In the genomic region with DNA sequence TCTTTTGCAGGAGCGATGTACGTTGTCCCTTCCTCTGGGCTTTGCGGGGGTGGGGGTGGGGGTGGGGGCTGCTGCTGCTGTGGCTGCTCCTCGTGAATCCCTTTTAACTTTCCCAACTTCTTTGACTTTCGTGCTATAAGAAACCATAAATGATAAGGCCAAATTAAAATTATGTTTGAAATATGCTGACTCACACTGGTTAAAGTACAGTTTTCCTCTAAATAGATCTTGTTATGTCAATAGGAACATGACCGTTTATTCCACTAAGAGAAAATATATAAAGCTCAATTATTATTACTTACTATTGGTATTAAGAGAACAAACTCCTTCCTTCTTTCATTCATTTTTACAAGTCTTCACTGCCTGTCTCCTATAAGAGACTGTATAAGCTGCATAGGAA, we compare ENCODE assay signal across 1 cellular context.
TF ChIP-seq lines count a peak whose summit lies in the region.

No MANE protein-coding gene starts in this region.

TF ChIP-seq in WTC11, 78 proteins besides CTCF, POLR2A, EP300 and RAD21 (continued from another document):
- TF ChIP-seq, protein P1, sequence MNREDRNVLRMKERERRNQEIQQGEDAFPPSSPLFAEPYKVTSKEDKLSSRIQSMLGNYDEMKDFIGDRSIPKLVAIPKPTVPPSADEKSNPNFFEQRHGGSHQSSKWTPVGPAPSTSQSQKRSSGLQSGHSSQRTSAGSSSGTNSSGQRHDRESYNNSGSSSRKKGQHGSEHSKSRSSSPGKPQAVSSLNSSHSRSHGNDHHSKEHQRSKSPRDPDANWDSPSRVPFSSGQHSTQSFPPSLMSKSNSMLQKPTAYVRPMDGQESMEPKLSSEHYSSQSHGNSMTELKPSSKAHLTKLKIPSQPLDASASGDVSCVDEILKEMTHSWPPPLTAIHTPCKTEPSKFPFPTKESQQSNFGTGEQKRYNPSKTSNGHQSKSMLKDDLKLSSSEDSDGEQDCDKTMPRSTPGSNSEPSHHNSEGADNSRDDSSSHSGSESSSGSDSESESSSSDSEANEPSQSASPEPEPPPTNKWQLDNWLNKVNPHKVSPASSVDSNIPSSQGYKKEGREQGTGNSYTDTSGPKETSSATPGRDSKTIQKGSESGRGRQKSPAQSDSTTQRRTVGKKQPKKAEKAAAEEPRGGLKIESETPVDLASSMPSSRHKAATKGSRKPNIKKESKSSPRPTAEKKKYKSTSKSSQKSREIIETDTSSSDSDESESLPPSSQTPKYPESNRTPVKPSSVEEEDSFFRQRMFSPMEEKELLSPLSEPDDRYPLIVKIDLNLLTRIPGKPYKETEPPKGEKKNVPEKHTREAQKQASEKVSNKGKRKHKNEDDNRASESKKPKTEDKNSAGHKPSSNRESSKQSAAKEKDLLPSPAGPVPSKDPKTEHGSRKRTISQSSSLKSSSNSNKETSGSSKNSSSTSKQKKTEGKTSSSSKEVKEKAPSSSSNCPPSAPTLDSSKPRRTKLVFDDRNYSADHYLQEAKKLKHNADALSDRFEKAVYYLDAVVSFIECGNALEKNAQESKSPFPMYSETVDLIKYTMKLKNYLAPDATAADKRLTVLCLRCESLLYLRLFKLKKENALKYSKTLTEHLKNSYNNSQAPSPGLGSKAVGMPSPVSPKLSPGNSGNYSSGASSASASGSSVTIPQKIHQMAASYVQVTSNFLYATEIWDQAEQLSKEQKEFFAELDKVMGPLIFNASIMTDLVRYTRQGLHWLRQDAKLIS (CRISPR knock-in tag; IDR thresholded peaks at IDR 0.05; ENCODE audit: borderline replicate concordance), result no peak
- TF ChIP-seq ETV6 (CRISPR knock-in tag; IDR thresholded peaks at IDR 0.05), result no peak
- TF ChIP-seq, protein P2, sequence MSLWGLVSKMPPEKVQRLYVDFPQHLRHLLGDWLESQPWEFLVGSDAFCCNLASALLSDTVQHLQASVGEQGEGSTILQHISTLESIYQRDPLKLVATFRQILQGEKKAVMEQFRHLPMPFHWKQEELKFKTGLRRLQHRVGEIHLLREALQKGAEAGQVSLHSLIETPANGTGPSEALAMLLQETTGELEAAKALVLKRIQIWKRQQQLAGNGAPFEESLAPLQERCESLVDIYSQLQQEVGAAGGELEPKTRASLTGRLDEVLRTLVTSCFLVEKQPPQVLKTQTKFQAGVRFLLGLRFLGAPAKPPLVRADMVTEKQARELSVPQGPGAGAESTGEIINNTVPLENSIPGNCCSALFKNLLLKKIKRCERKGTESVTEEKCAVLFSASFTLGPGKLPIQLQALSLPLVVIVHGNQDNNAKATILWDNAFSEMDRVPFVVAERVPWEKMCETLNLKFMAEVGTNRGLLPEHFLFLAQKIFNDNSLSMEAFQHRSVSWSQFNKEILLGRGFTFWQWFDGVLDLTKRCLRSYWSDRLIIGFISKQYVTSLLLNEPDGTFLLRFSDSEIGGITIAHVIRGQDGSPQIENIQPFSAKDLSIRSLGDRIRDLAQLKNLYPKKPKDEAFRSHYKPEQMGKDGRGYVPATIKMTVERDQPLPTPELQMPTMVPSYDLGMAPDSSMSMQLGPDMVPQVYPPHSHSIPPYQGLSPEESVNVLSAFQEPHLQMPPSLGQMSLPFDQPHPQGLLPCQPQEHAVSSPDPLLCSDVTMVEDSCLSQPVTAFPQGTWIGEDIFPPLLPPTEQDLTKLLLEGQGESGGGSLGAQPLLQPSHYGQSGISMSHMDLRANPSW (CRISPR knock-in tag; conservative IDR thresholded peaks at IDR 0.05; ENCODE audit: low read depth), result no peak
- TF ChIP-seq IRF2 (CRISPR knock-in tag; IDR thresholded peaks at IDR 0.05; ENCODE audit: borderline replicate concordance, low read depth), result no peak
- TF ChIP-seq, protein P3, sequence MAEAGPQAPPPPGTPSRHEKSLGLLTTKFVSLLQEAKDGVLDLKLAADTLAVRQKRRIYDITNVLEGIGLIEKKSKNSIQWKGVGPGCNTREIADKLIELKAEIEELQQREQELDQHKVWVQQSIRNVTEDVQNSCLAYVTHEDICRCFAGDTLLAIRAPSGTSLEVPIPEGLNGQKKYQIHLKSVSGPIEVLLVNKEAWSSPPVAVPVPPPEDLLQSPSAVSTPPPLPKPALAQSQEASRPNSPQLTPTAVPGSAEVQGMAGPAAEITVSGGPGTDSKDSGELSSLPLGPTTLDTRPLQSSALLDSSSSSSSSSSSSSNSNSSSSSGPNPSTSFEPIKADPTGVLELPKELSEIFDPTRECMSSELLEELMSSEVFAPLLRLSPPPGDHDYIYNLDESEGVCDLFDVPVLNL (CRISPR knock-in tag; IDR thresholded peaks at IDR 0.05; ENCODE audit: borderline replicate concordance, low read depth), result no peak
- TF ChIP-seq, protein P4, sequence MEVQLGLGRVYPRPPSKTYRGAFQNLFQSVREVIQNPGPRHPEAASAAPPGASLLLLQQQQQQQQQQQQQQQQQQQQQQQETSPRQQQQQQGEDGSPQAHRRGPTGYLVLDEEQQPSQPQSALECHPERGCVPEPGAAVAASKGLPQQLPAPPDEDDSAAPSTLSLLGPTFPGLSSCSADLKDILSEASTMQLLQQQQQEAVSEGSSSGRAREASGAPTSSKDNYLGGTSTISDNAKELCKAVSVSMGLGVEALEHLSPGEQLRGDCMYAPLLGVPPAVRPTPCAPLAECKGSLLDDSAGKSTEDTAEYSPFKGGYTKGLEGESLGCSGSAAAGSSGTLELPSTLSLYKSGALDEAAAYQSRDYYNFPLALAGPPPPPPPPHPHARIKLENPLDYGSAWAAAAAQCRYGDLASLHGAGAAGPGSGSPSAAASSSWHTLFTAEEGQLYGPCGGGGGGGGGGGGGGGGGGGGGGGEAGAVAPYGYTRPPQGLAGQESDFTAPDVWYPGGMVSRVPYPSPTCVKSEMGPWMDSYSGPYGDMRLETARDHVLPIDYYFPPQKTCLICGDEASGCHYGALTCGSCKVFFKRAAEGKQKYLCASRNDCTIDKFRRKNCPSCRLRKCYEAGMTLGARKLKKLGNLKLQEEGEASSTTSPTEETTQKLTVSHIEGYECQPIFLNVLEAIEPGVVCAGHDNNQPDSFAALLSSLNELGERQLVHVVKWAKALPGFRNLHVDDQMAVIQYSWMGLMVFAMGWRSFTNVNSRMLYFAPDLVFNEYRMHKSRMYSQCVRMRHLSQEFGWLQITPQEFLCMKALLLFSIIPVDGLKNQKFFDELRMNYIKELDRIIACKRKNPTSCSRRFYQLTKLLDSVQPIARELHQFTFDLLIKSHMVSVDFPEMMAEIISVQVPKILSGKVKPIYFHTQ (CRISPR knock-in tag; IDR thresholded peaks at IDR 0.05), result no peak
- TF ChIP-seq, protein P5, sequence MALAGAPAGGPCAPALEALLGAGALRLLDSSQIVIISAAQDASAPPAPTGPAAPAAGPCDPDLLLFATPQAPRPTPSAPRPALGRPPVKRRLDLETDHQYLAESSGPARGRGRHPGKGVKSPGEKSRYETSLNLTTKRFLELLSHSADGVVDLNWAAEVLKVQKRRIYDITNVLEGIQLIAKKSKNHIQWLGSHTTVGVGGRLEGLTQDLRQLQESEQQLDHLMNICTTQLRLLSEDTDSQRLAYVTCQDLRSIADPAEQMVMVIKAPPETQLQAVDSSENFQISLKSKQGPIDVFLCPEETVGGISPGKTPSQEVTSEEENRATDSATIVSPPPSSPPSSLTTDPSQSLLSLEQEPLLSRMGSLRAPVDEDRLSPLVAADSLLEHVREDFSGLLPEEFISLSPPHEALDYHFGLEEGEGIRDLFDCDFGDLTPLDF (CRISPR knock-in tag; IDR thresholded peaks at IDR 0.05), result no peak
- no peak for TF ChIP-seq JUN (CRISPR knock-in tag; IDR thresholded peaks at IDR 0.05)
- TF ChIP-seq, protein P6, sequence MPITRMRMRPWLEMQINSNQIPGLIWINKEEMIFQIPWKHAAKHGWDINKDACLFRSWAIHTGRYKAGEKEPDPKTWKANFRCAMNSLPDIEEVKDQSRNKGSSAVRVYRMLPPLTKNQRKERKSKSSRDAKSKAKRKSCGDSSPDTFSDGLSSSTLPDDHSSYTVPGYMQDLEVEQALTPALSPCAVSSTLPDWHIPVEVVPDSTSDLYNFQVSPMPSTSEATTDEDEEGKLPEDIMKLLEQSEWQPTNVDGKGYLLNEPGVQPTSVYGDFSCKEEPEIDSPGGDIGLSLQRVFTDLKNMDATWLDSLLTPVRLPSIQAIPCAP (CRISPR knock-in tag; IDR thresholded peaks at IDR 0.05), result no peak
- TF ChIP-seq RELA (CRISPR knock-in tag; IDR thresholded peaks at IDR 0.05; ENCODE audit: borderline replicate concordance), result no peak
